Comparison of ENCODE assay signal across 1 cellular context in genomic region chr17:50443492-50444051, GRCh38.
TF ChIP-seq lines count a peak whose summit lies in the region.

No MANE protein-coding gene starts in this region.

TF ChIP-seq in HepG2, 621 proteins besides CTCF, POLR2A, EP300 and RAD21:
- TF ChIP-seq ZNF652 (CRISPR knock-in tag; IDR thresholded peaks at IDR 0.05; ENCODE audit: borderline replicate concordance, low read depth) (peak; percentile 46; the same call in 1 of the 2 replicates), PATZ1 (CRISPR knock-in tag; IDR thresholded peaks at IDR 0.05) (0 out of 2 replicates have a peak, but pooled peaks have one; percentile 19), ZFP36L1 (CRISPR knock-in tag; IDR thresholded peaks at IDR 0.05) (0 out of 2 replicates have a peak, but pooled peaks have one; percentile 52), ZNF605 (CRISPR knock-in tag; IDR thresholded peaks at IDR 0.05) (no peak)
